Comparison of ENCODE assay signal across 8 cellular contexts in genomic region chr14:65164068-65164824, GRCh38.
DNase-seq lines count a peak whose midpoint lies in the region; ATAC-seq and TF ChIP-seq lines count a peak whose summit lies in the region.

No MANE protein-coding gene starts in this region.

- H3F3A ChIP-seq in GM23338 (replicated peaks; ENCODE audit: low read depth), result no peaks in the 10 kb centered on the region

- intact Hi-C loops in left cardiac atrium (cut with DNase I), result loop anchor here (2.0 to 10.0 kb wide), 5 partner anchors 248 to 793 kb away; partner anchors contain the start of gene FUT8 (in 1 of the 2)

- no peaks in the 10 kb centered on the region for H3K4me1 Mint-ChIP-seq in GM23338
- H3K4me1 Mint-ChIP-seq in activated naive CD4-positive, alpha-beta T cell treated with anti-CD3 and anti-CD28 coated beads, Interleukin-2, amount 10 ng/mL, durations not matched to agents 7 days and 5 days, result peaks cover 15% of the 10 kb centered on the region

- no peak overlapping the region for H2AFZ ChIP-seq in GM23338

- H4K20me1 ChIP-seq in GM23338 (replicated peaks; ENCODE audit: insufficient read depth), result no peaks in the 10 kb centered on the region

- DNase-seq in CD1c-positive myeloid dendritic cell (ENCODE audit: extremely low spot score) (peak; percentile 66), GM23338 (ENCODE audit: low spot score) (peak; percentile 68), NCI-H524 treated with DMSO at 0.1 percent for 48 hours (lab: John Stamatoyannopoulos, UW) (peak; percentile 51), left cardiac atrium (no peak), SHP77 treated with DMSO at 0.1 percent for 48 hours (lab: John Stamatoyannopoulos, UW) (no peak)
- peak; percentile 56 for DNase-seq in activated naive CD4-positive, alpha-beta T cell treated with anti-CD3 and anti-CD28 coated beads, Interleukin-2, amount 10 ng/mL, durations not matched to agents 7 days and 5 days
- peak in 3 of 4 experiments; percentile 13 to 35 (median 23) for DNase-seq in stimulated activated CD4-positive, alpha-beta T cell treated with anti-CD3 and anti-CD28 coated beads, Interleukin-1b, Interleukin-23, amount 100 ng/mL, for 24 hours (ENCODE audit: low read depth in 4 of 4, low spot score in 1 of 4)

- no peaks in the 10 kb centered on the region for H3K4me1 ChIP-seq in GM23338 (ENCODE audit: insufficient read depth)

- CTCF ChIA-PET in activated naive CD4-positive, alpha-beta T cell treated with anti-CD3 and anti-CD28 coated beads, Interleukin-2, amount 10 ng/mL, durations not matched to agents 7 days and 5 days (lab: Charles Lee), result interaction anchor here (0.5 to 5.4 kb wide), 34 partner anchors 12 to 942 kb away, joined by 3 to 47 read pairs (median 3); partner anchors contain the start of genes FNTB and FUT8

- no peak overlapping the region for H3K27ac Mint-ChIP-seq in GM23338
- H3K27ac Mint-ChIP-seq in activated naive CD4-positive, alpha-beta T cell treated with anti-CD3 and anti-CD28 coated beads, Interleukin-2, amount 10 ng/mL, durations not matched to agents 7 days and 5 days, result no peak overlapping the region

- no peaks in the 10 kb centered on the region for H3K27me3 ChIP-seq in GM23338 (ENCODE audit: insufficient read depth)

- ATAC-seq in GM23338, result peak; percentile 64
- peak; percentile 47 to 52 for ATAC-seq in left cardiac atrium
- ATAC-seq in GM19455 (IDR thresholded peaks at IDR 0.05; ENCODE audit: unreplicated experiment), result no peak

- H3K4me2 ChIP-seq in GM23338, result no peak overlapping the region

- H3K9me3 Mint-ChIP-seq in GM23338, result no peaks in the 10 kb centered on the region
- no peaks in the 10 kb centered on the region for H3K9me3 Mint-ChIP-seq in activated naive CD4-positive, alpha-beta T cell treated with anti-CD3 and anti-CD28 coated beads, Interleukin-2, amount 10 ng/mL, durations not matched to agents 7 days and 5 days

- H3K79me2 ChIP-seq in GM23338 (replicated peaks; ENCODE audit: insufficient read depth), result no peaks in the 10 kb centered on the region

- no peaks in the 10 kb centered on the region for H3K36me3 ChIP-seq in GM23338 (ENCODE audit: insufficient read depth)

- TF ChIP-seq CTCF in GM23338 (conservative IDR thresholded peaks at IDR 0.05; ENCODE audit: low read depth in 2 of 2), result peak; percentile 74 to 90

- H3K4me3 Mint-ChIP-seq in GM23338, result no peak overlapping the region
- no peak overlapping the region for H3K4me3 Mint-ChIP-seq in activated naive CD4-positive, alpha-beta T cell treated with anti-CD3 and anti-CD28 coated beads, Interleukin-2, amount 10 ng/mL, durations not matched to agents 7 days and 5 days

- H3K27ac ChIP-seq in GM23338 (ENCODE audit: low read depth), result no peak overlapping the region

- peaks cover 7% of the 10 kb centered on the region for H3K27me3 Mint-ChIP-seq in GM23338 (ENCODE audit: insufficient read depth, low read depth, poor library complexity)
- H3K27me3 Mint-ChIP-seq in activated naive CD4-positive, alpha-beta T cell treated with anti-CD3 and anti-CD28 coated beads, Interleukin-2, amount 10 ng/mL, durations not matched to agents 7 days and 5 days, result peaks cover 6% of the 10 kb centered on the region

- no peaks in the 10 kb centered on the region for H3K36me3 Mint-ChIP-seq in GM23338 (ENCODE audit: low read depth)
- no peaks in the 10 kb centered on the region for H3K36me3 Mint-ChIP-seq in activated naive CD4-positive, alpha-beta T cell treated with anti-CD3 and anti-CD28 coated beads, Interleukin-2, amount 10 ng/mL, durations not matched to agents 7 days and 5 days

- no peaks in the 10 kb centered on the region for H3K9me2 ChIP-seq in GM23338 (ENCODE audit: insufficient read depth)

- H3K4me3 ChIP-seq in GM23338, result no peak overlapping the region

TF ChIP-seq in GM23338, 12 proteins besides CTCF, POLR2A, EP300 and RAD21 (continues in another document):
- TF ChIP-seq ZNF114 (CRISPR knock-in tag; IDR thresholded peaks at IDR 0.05) (no peak), REST (IDR thresholded peaks at IDR 0.05; ENCODE audit: unreplicated experiment) (no peak), NANOG (IDR thresholded peaks at IDR 0.05; ENCODE audit: borderline replicate concordance) (no peak), JUNB (IDR thresholded peaks at IDR 0.05; ENCODE audit: unreplicated experiment) (no peak), CREB1 (CRISPR knock-in tag; IDR thresholded peaks at IDR 0.05; ENCODE audit: low read depth) (no peak), EZH2 (IDR thresholded peaks at IDR 0.05; ENCODE audit: low read depth, unreplicated experiment) (no peak), STAT1 (IDR thresholded peaks at IDR 0.05; ENCODE audit: unreplicated experiment) (no peak)
- TF ChIP-seq, protein P1, sequence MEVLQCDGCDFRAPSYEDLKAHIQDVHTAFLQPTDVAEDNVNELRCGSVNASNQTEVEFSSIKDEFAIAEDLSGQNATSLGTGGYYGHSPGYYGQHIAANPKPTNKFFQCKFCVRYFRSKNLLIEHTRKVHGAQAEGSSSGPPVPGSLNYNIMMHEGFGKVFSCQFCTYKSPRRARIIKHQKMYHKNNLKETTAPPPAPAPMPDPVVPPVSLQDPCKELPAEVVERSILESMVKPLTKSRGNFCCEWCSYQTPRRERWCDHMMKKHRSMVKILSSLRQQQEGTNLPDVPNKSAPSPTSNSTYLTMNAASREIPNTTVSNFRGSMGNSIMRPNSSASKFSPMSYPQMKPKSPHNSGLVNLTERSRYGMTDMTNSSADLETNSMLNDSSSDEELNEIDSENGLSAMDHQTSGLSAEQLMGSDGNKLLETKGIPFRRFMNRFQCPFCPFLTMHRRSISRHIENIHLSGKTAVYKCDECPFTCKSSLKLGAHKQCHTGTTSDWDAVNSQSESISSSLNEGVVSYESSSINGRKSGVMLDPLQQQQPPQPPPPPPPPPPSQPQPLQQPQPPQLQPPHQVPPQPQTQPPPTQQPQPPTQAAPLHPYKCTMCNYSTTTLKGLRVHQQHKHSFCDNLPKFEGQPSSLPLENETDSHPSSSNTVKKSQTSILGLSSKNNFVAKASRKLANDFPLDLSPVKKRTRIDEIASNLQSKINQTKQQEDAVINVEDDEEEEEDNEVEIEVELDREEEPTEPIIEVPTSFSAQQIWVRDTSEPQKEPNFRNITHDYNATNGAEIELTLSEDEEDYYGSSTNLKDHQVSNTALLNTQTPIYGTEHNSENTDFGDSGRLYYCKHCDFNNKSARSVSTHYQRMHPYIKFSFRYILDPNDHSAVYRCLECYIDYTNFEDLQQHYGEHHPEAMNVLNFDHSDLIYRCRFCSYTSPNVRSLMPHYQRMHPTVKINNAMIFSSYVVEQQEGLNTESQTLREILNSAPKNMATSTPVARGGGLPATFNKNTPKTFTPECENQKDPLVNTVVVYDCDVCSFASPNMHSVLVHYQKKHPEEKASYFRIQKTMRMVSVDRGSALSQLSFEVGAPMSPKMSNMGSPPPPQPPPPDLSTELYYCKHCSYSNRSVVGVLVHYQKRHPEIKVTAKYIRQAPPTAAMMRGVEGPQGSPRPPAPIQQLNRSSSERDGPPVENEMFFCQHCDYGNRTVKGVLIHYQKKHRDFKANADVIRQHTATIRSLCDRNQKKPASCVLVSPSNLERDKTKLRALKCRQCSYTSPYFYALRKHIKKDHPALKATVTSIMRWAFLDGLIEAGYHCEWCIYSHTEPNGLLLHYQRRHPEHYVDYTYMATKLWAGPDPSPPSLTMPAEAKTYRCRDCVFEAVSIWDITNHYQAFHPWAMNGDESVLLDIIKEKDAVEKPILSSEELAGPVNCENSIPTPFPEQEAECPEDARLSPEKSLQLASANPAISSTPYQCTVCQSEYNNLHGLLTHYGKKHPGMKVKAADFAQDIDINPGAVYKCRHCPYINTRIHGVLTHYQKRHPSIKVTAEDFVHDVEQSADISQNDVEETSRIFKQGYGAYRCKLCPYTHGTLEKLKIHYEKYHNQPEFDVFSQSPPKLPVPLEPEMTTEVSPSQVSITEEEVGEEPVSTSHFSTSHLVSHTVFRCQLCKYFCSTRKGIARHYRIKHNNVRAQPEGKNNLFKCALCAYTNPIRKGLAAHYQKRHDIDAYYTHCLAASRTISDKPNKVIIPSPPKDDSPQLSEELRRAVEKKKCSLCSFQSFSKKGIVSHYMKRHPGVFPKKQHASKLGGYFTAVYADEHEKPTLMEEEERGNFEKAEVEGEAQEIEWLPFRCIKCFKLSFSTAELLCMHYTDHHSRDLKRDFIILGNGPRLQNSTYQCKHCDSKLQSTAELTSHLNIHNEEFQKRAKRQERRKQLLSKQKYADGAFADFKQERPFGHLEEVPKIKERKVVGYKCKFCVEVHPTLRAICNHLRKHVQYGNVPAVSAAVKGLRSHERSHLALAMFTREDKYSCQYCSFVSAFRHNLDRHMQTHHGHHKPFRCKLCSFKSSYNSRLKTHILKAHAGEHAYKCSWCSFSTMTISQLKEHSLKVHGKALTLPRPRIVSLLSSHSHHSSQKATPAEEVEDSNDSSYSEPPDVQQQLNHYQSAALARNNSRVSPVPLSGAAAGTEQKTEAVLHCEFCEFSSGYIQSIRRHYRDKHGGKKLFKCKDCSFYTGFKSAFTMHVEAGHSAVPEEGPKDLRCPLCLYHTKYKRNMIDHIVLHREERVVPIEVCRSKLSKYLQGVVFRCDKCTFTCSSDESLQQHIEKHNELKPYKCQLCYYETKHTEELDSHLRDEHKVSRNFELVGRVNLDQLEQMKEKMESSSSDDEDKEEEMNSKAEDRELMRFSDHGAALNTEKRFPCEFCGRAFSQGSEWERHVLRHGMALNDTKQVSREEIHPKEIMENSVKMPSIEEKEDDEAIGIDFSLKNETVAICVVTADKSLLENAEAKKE (CRISPR knock-in tag; IDR thresholded peaks at IDR 0.05), result no peak

Comparison
In these comparisons a context has a peak if more than half of its experiments do, and no peak if none do; other contexts are left out.
1. DNase-seq: peak in CD1c-positive myeloid dendritic cell (single experiment), GM23338 (single experiment), NCI-H524 treated with DMSO at 0.1 percent for 48 hours (single experiment), activated naive CD4-positive, alpha-beta T cell treated with anti-CD3 and anti-CD28 coated beads, Interleukin-2, amount 10 ng/mL, durations not matched to agents 7 days and 5 days (single experiment) and stimulated activated CD4-positive, alpha-beta T cell treated with anti-CD3 and anti-CD28 coated beads, Interleukin-1b, Interleukin-23, amount 100 ng/mL, for 24 hours (3 of 4); none in left cardiac atrium (single experiment) and SHP77 treated with DMSO at 0.1 percent for 48 hours (single experiment).